22 cellular contexts compared by ENCODE assay signal in genomic region chr6:14320342-14320741, GRCh38.
"Had no signal": no experiment of that assay in that cellular context is flagged by ENCODE, and none has a peak within 500 bp of the region (broad histone marks: within the 10 kb centered on the region; RNA-seq: fewer than 3 reads in every experiment).

No MANE protein-coding gene starts in this region.

- H3K9me3 Mint-ChIP-seq: activated naive CD4-positive, alpha-beta T cell treated with anti-CD3 and anti-CD28 coated beads, Interleukin-2, amount 50 U/mL, for 24 hours; dendritic cell treated with granulocyte-macrophage colony-stimulating factor and Interleukin-4, amounts not matched to agents 40 ng/mL and 50 ng/mL, for 4 days; memory B cell; nephron; type B pancreatic cell had no signal

- H3K27me3 Mint-ChIP-seq: activated naive CD4-positive, alpha-beta T cell treated with anti-CD3 and anti-CD28 coated beads, Interleukin-2, amount 50 U/mL, for 24 hours; dendritic cell treated with granulocyte-macrophage colony-stimulating factor and Interleukin-4, amounts not matched to agents 40 ng/mL and 50 ng/mL, for 4 days; memory B cell; stimulated activated naive B cell treated with anti-CD40 and anti-IgM and Interleukin-4, amounts not matched to agents 10 μg/mL and 1 μg/mL and 100 μg/mL, for 72 hours had no signal

- H3K4me1 ChIP-seq: foreskin keratinocyte, parathyroid adenoma, vagina had no signal

- H3K36me3 ChIP-seq: thoracic aorta, vagina had no signal

- H3K36me3 Mint-ChIP-seq: activated naive CD4-positive, alpha-beta T cell treated with anti-CD3 and anti-CD28 coated beads, Interleukin-2, amount 50 U/mL, for 24 hours; memory B cell; type B pancreatic cell; WTC11 had no signal

- H3K27ac ChIP-seq: body of pancreas, foreskin keratinocyte, parathyroid adenoma, thoracic aorta, vagina had no signal

- H3K4me3 ChIP-seq: body of pancreas, thoracic aorta, vagina had no signal

- ATAC-seq: body of pancreas; foreskin keratinocyte; left cardiac atrium; sciatic nerve; stimulated activated naive B cell treated with anti-CD40 and anti-IgM and Interleukin-4, amounts not matched to agents 10 μg/mL and 1 μg/mL and 100 μg/mL, for 72 hours; WTC11 had no signal

- H2AFZ ChIP-seq: parathyroid adenoma had no signal

- H3K27me3 ChIP-seq: body of pancreas, foreskin keratinocyte, vagina had no signal

- DNase-seq: activated gamma-delta T cell treated with Interleukin-2 at 50 U/mL for 16 hours; activated T-cell treated with anti-CD3 and anti-CD28 coated beads, Interleukin-2, amount 50 U/mL, for 1 hour; body of pancreas; effector CD4-positive, alpha-beta T cell; foreskin keratinocyte; glutamatergic neuron; left cardiac atrium; small intestine; stimulated activated CD4-positive, alpha-beta T cell treated with anti-CD3 and anti-CD28 coated beads, Interleukin-2, amount 100 ng/mL, for 48 hours; stimulated activated CD8-positive, alpha-beta memory T cell treated with anti-CD3 and anti-CD28 coated beads, Interleukin-4, amount 100 ng/mL, for 48 hours; stimulated activated naive B cell treated with anti-CD40 and anti-IgM and Interleukin-4, amounts not matched to agents 10 μg/mL and 1 μg/mL and 100 μg/mL, for 72 hours; T1000 had no signal

- H3K27ac Mint-ChIP-seq: activated naive CD4-positive, alpha-beta T cell treated with anti-CD3 and anti-CD28 coated beads, Interleukin-2, amount 50 U/mL, for 24 hours; dendritic cell treated with granulocyte-macrophage colony-stimulating factor and Interleukin-4, amounts not matched to agents 40 ng/mL and 50 ng/mL, for 4 days; memory B cell; nephron; stimulated activated naive B cell treated with anti-CD40 and anti-IgM and Interleukin-4, amounts not matched to agents 10 μg/mL and 1 μg/mL and 100 μg/mL, for 72 hours; type B pancreatic cell; WTC11 had no signal

- H3K4me3 Mint-ChIP-seq: activated naive CD4-positive, alpha-beta T cell treated with anti-CD3 and anti-CD28 coated beads, Interleukin-2, amount 50 U/mL, for 24 hours; dendritic cell treated with granulocyte-macrophage colony-stimulating factor and Interleukin-4, amounts not matched to agents 40 ng/mL and 50 ng/mL, for 4 days; memory B cell; nephron; stimulated activated naive B cell treated with anti-CD40 and anti-IgM and Interleukin-4, amounts not matched to agents 10 μg/mL and 1 μg/mL and 100 μg/mL, for 72 hours; type B pancreatic cell; WTC11 had no signal

- H3K79me2 ChIP-seq: parathyroid adenoma had no signal
